In genomic region chr9:6086006-6086655, GRCh38 we compare ENCODE assay signal across 17 cellular contexts.
A peak's percentile ranks its signal among the peaks of the same experiment; 100 is the strongest.
DNase-seq lines count a peak whose midpoint lies in the region; ATAC-seq, FAIRE-seq and TF ChIP-seq lines count a peak whose summit lies in the region.
"Had no signal": no experiment of that assay in that cellular context is flagged by ENCODE, and none has a peak within 500 bp of the region (broad histone marks: within the 10 kb centered on the region; RNA-seq: fewer than 3 reads in every experiment).

No MANE protein-coding gene starts in this region.

- H3K14ac ChIP-seq in mesenchymal stem cell (ENCODE audit: low read length in 2 of 2) = no peak overlapping the region

- no peak overlapping the region for H2BK120ac ChIP-seq in mesenchymal stem cell (ENCODE audit: low read depth, low read length)

- peak overlapping the region; percentile 28 for H2AK5ac ChIP-seq in mesenchymal stem cell (ENCODE audit: low read length, severe bottlenecking)

- H3K27me3 Mint-ChIP-seq in astrocyte (ENCODE audit: low read depth, unreplicated experiment) = no peaks in the 10 kb centered on the region

- over 99% methylated on average over 8 of the region's 9 CpGs for WGBS in mesenchymal stem cell

- FAIRE-seq in astrocyte (lab: Jason Lieb, UNC) = no peak
- no peak for FAIRE-seq in H54 (lab: Jason Lieb, UNC)
- FAIRE-seq: GM12878, GM19239 had no signal

- H3K4me3 ChIP-seq in BLaER1 (no peak overlapping the region), astrocyte (ENCODE audit: insufficient read depth, low read depth, low read length) (no peak overlapping the region), mesenchymal stem cell (ENCODE audit: insufficient read depth in 1 of 2, low read depth in 1 of 2, low read length in 2 of 2) (no peak overlapping the region)
- H3K4me3 ChIP-seq: GM12878, GM23248 had no signal

- H3K36me3 ChIP-seq in BLaER1 (no peaks in the 10 kb centered on the region), astrocyte (ENCODE audit: insufficient read depth, low read length) (no peaks in the 10 kb centered on the region), mesenchymal stem cell (ENCODE audit: control insufficient read depth in 1 of 2, insufficient read depth in 2 of 2, low read depth in 1 of 2, low read length in 2 of 2) (no peaks in the 10 kb centered on the region)

- no peak overlapping the region for H2BK15ac ChIP-seq in mesenchymal stem cell (ENCODE audit: low read depth, poor library complexity, severe bottlenecking)

- no peak for TF ChIP-seq CTCF in astrocyte (IDR thresholded peaks at IDR 0.05; ENCODE audit: insufficient read depth, low read depth, low read length)

- no peak overlapping the region for H3K18ac ChIP-seq in mesenchymal stem cell (ENCODE audit: low read depth in 1 of 2, low read length in 2 of 2)

- no peaks in the 10 kb centered on the region for H3K79me2 ChIP-seq in astrocyte (ENCODE audit: insufficient read depth, low read length)

- peak; percentile 41 for DNase-seq in LHCN-M2 (ENCODE audit: low read depth)
- peak; percentile 8 for DNase-seq in astrocyte (ENCODE audit: low read depth)
- DNase-seq in mesenchymal stem cell = no peak
- no peak for DNase-seq in NCI-H1436 treated with DMSO at 0.1 percent for 48 hours (lab: John Stamatoyannopoulos, UW)
- DNase-seq in H54 (ENCODE audit: insufficient read length, low spot score) = no peak
- DNase-seq: Calu3, GM23248, NCI-H1092, NCI-H1694 treated with DMSO at 0.1 percent for 48 hours, NCI-H2171, NCI-H510A, RPMI8226 had no signal

- H3K36me3 Mint-ChIP-seq in astrocyte (ENCODE audit: low read depth, unreplicated experiment) = no peaks in the 10 kb centered on the region

- no peak overlapping the region for H3K4ac ChIP-seq in mesenchymal stem cell (ENCODE audit: low read depth in 1 of 2, low read length in 2 of 2)

- no peak overlapping the region for H3K23ac ChIP-seq in mesenchymal stem cell (ENCODE audit: low read length in 2 of 2)

- H3K27ac Mint-ChIP-seq in astrocyte (ENCODE audit: unreplicated experiment) = no peak overlapping the region

- peak overlapping the region; percentile 34 for H4K91ac ChIP-seq in mesenchymal stem cell (ENCODE audit: low read length)

- H4K20me1 ChIP-seq in BLaER1 (no peaks in the 10 kb centered on the region), astrocyte (ENCODE audit: insufficient read depth, low read length) (no peaks in the 10 kb centered on the region)

- H2BK12ac ChIP-seq in mesenchymal stem cell (ENCODE audit: low read length in 2 of 2) = no peak overlapping the region

- ATAC-seq in HG02938 (IDR thresholded peaks at IDR 0.05; ENCODE audit: unreplicated experiment) = no peak
- no peak for ATAC-seq in HG03342 (IDR thresholded peaks at IDR 0.05; ENCODE audit: unreplicated experiment)
- ATAC-seq: GM12878 had no signal

- H3K4me2 ChIP-seq in BLaER1 (peak overlapping the region; percentile 47), astrocyte (ENCODE audit: low read length) (no peak overlapping the region), mesenchymal stem cell (ENCODE audit: low read length, poor library complexity, severe bottlenecking) (no peak overlapping the region)

- no peaks in the 10 kb centered on the region for H3K79me1 ChIP-seq in mesenchymal stem cell (replicated peaks; ENCODE audit: low read length, poor library complexity, severe bottlenecking)

- no peak overlapping the region for H4K8ac ChIP-seq in mesenchymal stem cell (ENCODE audit: low read length)

- H3K4me1 ChIP-seq in BLaER1 = peaks cover 22% of the 10 kb centered on the region
- H3K4me1 ChIP-seq in astrocyte (ENCODE audit: insufficient read depth, low read length) = no peaks in the 10 kb centered on the region
- H3K4me1 ChIP-seq in mesenchymal stem cell (ENCODE audit: control insufficient read depth, insufficient read depth, low read depth, low read length) = peaks cover 4% of the 10 kb centered on the region

- no peak overlapping the region for H3K9ac ChIP-seq in BLaER1
- no peak overlapping the region for H3K9ac ChIP-seq in astrocyte (ENCODE audit: low read length)
- no peak overlapping the region for H3K9ac ChIP-seq in mesenchymal stem cell (ENCODE audit: low read length)
- H3K9ac ChIP-seq: GM23248 had no signal

- no peak for TF ChIP-seq POLR2A in H54 (IDR thresholded peaks at IDR 0.05; ENCODE audit: low read depth, low read length)

- no peak overlapping the region for H2BK5ac ChIP-seq in mesenchymal stem cell (ENCODE audit: low read depth, low read length, poor library complexity, severe bottlenecking)

- no peaks in the 10 kb centered on the region for H3K9me3 Mint-ChIP-seq in astrocyte (ENCODE audit: unreplicated experiment)

- H3K27ac ChIP-seq in BLaER1 = no peak overlapping the region
- no peak overlapping the region for H3K27ac ChIP-seq in astrocyte (ENCODE audit: low read depth, low read length)
- H3K27ac ChIP-seq in mesenchymal stem cell (ENCODE audit: low read length, poor library complexity, severe bottlenecking) = no peak overlapping the region
- H3K27ac ChIP-seq: GM23248 had no signal

- H2AFZ ChIP-seq in astrocyte (ENCODE audit: low read depth, low read length) (no peak overlapping the region), mesenchymal stem cell (ENCODE audit: low read depth, low read length) (no peak overlapping the region)
- H2AFZ ChIP-seq: GM23248 had no signal

- peaks cover 5% of the 10 kb centered on the region for H3K4me1 Mint-ChIP-seq in astrocyte (ENCODE audit: low read depth, unreplicated experiment)

- H3K27me3 ChIP-seq in BLaER1 (no peaks in the 10 kb centered on the region), astrocyte (ENCODE audit: insufficient read depth, low read length) (no peaks in the 10 kb centered on the region), mesenchymal stem cell (ENCODE audit: control insufficient read depth in 1 of 2, insufficient read depth in 1 of 2, low read length in 2 of 2) (peaks cover 0 to 5% of the 10 kb centered on the region in 2 experiments)

- H3K9me3 ChIP-seq in BLaER1 (no peaks in the 10 kb centered on the region), astrocyte (ENCODE audit: insufficient read depth, low read depth, low read length) (no peaks in the 10 kb centered on the region), mesenchymal stem cell (ENCODE audit: control insufficient read depth, low read length) (no peaks in the 10 kb centered on the region)

- no peak overlapping the region for H3K4me3 Mint-ChIP-seq in astrocyte (ENCODE audit: unreplicated experiment)

Comparison
In these comparisons a context has a peak if more than half of its experiments do, and no peak if none do; other contexts are left out.
1. DNase-seq: peak in LHCN-M2 (single experiment) and astrocyte (single experiment); none in mesenchymal stem cell (single experiment), NCI-H1436 treated with DMSO at 0.1 percent for 48 hours (single experiment) and H54 (single experiment).